Comparison of ENCODE assay signal across 8 cellular contexts in genomic region chr22:36439481-36440271, GRCh38. TPM values are rescaled to one million over a fixed set of nuclear protein-coding genes. Genes with fewer than 3 reads are reported as not detected.
DNase-seq lines count a peak whose midpoint lies in the region; ATAC-seq and TF ChIP-seq lines count a peak whose summit lies in the region.

No MANE protein-coding gene starts in this region.

- no peaks in the 10 kb centered on the region for H3K9me3 Mint-ChIP-seq in T-cell

- peak; percentile 31 to 45 for DNase-seq in activated CD4-positive, alpha-beta T cell treated with anti-CD3 and anti-CD28 coated beads, Interleukin-2, amount 50 U/mL, for 48 hours
- DNase-seq in activated CD4-positive, alpha-beta T cell treated with anti-CD3 and anti-CD28 coated beads for 1 hour, result no peak
- DNase-seq in T-cell (no peak), left ventricle myocardium inferior (peak; percentile 67), NCI-H2196 treated with DMSO at 0.1 percent for 48 hours (lab: John Stamatoyannopoulos, UW; ENCODE audit: unreplicated experiment) (no peak)
- peak; percentile 51 for DNase-seq in stimulated activated CD8-positive, alpha-beta memory T cell treated with anti-CD3 and anti-CD28 coated beads, Interleukin-4, amount 100 ng/mL, for 48 hours

- H3K4me3 Mint-ChIP-seq in T-cell, result no peak overlapping the region

- no peaks in the 10 kb centered on the region for H3K27me3 Mint-ChIP-seq in T-cell

- no peak for TF ChIP-seq CTCF in left ventricle myocardium inferior (IDR thresholded peaks at IDR 0.05; ENCODE audit: borderline replicate concordance)

- no peaks in the 10 kb centered on the region for H3K27me3 ChIP-seq in left ventricle myocardium inferior (ENCODE audit: low read depth)

- H3K9me3 ChIP-seq in left ventricle myocardium inferior (replicated peaks), result no peaks in the 10 kb centered on the region

- no peaks in the 10 kb centered on the region for H3K36me3 ChIP-seq in left ventricle myocardium inferior

- H3K4me3 ChIP-seq in left ventricle myocardium inferior, result no peak overlapping the region

- H3K27ac ChIP-seq in left ventricle myocardium inferior (replicated peaks), result peak overlapping the region; percentile 65

- intact Hi-C loops in left ventricle myocardium inferior (cut with micrococcal nuclease), result no loop called here

- no peak for ATAC-seq in T-cell (replicated peaks in 1 of 4)
- ATAC-seq in HG03135 (IDR thresholded peaks at IDR 0.05; ENCODE audit: unreplicated experiment), result no peak
- ATAC-seq in HG02763 (IDR thresholded peaks at IDR 0.05; ENCODE audit: unreplicated experiment), result no peak

- CTCF ChIA-PET in T-cell (lab: Charles Lee), result interaction anchor here in 1 of 2 donors (0.6 kb wide), 1 partner anchor 24 kb away, joined by 6 read pairs; no protein-coding TSS in a partner anchor

- no peaks in the 10 kb centered on the region for H3K36me3 Mint-ChIP-seq in T-cell

- peaks cover 13% of the 10 kb centered on the region for H3K4me1 ChIP-seq in left ventricle myocardium inferior

- POLR2A ChIA-PET in T-cell (lab: Charles Lee), result no interaction called here

- peaks cover 31 to 47% (median 44%) of the 10 kb centered on the region in 3 donors for H3K4me1 Mint-ChIP-seq in T-cell

- H3K27ac Mint-ChIP-seq in T-cell, result peak overlapping the region; percentile 4 to 55

RNA-seq across cellular contexts. Expression of gene TXN2, which starts 41.8 kb away (rescaled TPM):
- total RNA-seq in T-cell (10 to 100 TPM; 36.9 to 47.6 (median 45.4) TPM), left ventricle myocardium inferior (113 TPM)

RNA-seq across cellular contexts. Expression of gene MYH9, which starts 51.9 kb away (rescaled TPM):
- total RNA-seq in T-cell, result 1,000 to 10,000 TPM in 2 of 5 donors, 100 to 1,000 TPM in 3; 816 to 1,109 (median 896) TPM
- 150 TPM for total RNA-seq in left ventricle myocardium inferior

Comparison
In these comparisons a context has a peak if more than half of its experiments do, and no peak if none do; other contexts are left out.
1. DNase-seq: peak in activated CD4-positive, alpha-beta T cell treated with anti-CD3 and anti-CD28 coated beads, Interleukin-2, amount 50 U/mL, for 48 hours (2 of 2), left ventricle myocardium inferior (single experiment) and stimulated activated CD8-positive, alpha-beta memory T cell treated with anti-CD3 and anti-CD28 coated beads, Interleukin-4, amount 100 ng/mL, for 48 hours (single experiment); none in activated CD4-positive, alpha-beta T cell treated with anti-CD3 and anti-CD28 coated beads for 1 hour (single experiment), T-cell (0 of 34) and NCI-H2196 treated with DMSO at 0.1 percent for 48 hours (single experiment).